In the genomic region with DNA sequence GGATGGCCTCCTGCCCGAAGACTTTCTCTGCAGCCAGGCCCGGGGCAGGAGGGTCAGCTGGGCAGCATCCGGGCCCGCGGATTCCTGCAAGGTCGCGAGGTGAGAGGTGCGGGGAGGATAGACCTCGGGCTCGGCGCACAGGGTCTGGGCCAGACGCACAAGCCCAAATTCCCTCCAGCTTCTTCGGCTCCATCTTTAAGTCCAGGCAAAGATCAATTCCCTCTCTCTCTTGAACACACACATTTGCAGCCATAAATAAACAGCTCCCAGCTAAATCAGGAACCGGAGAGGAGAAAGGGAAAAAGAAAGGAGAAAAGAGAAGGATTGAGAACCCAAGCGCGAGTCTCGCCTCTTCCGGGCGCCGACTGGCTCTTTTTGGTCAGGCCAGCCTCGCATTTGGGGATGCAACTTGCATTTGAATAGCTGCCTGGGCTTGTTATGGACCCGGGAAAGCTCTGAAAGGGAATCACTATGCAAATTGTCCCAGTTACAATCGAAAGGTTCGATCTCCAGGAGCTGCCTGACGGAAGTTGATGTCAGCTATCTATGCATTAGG, we compare ENCODE assay signal across 10 cellular contexts. TPM values are rescaled to one million over a fixed set of nuclear protein-coding genes. Genes with fewer than 3 reads are reported as not detected.
DNase-seq lines count a peak whose midpoint lies in the region; ATAC-seq, FAIRE-seq and TF ChIP-seq lines count a peak whose summit lies in the region.
"Had no signal": no experiment of that assay in that cellular context is flagged by ENCODE, and none has a peak within 500 bp of the region (broad histone marks: within the 10 kb centered on the region; RNA-seq: fewer than 3 reads in every experiment).

No MANE protein-coding gene starts in this region.

- DNase-seq in activated CD4-positive, alpha-beta T cell treated with anti-CD3 and anti-CD28 coated beads for 48 hours, result peak; percentile 12
- DNase-seq in activated CD4-positive, alpha-beta T cell treated with anti-CD3 and anti-CD28 coated beads, Interleukin-2, amount 50 U/mL, for 4 hours, result no peak
- no peak for DNase-seq in GM12878 (ENCODE audit: low read depth, low spot score)
- peak in 2 of 3 donors; percentile 65 to 70 for DNase-seq in right lobe of liver
- DNase-seq in testis, result no peak
- DNase-seq in NCI-H524 treated with DMSO at 0.1 percent for 48 hours (lab: John Stamatoyannopoulos, UW), result no peak
- DNase-seq in SW 1271 (lab: John Stamatoyannopoulos, UW), result no peak
- no peak for DNase-seq in GM13976 (ENCODE audit: low spot score)
- DNase-seq: ACHN, NCI-H226 had no signal

- H3K27me3 ChIP-seq in GM12878 (replicated peaks in 1 of 2; ENCODE audit: control insufficient read depth in 2 of 2, insufficient read depth in 2 of 2, low read length in 1 of 2), result peaks cover 18 to 40% of the 10 kb centered on the region in 2 experiments
- H3K27me3 ChIP-seq in right lobe of liver, result no peaks in the 10 kb centered on the region
- H3K27me3 ChIP-seq in testis, result no peaks in the 10 kb centered on the region

- no peak overlapping the region for H3K27ac ChIP-seq in GM12878 (ENCODE audit: control insufficient read depth, insufficient read depth)
- H3K27ac ChIP-seq in right lobe of liver, result peak overlapping the region; percentile 86 to 99 (median 98)
- no peak overlapping the region for H3K27ac ChIP-seq in testis

- H3K36me3 ChIP-seq in GM12878 (ENCODE audit: control insufficient read depth in 2 of 2, insufficient read depth in 2 of 2, low read length in 1 of 2) (no peaks in the 10 kb centered on the region), right lobe of liver (no peaks in the 10 kb centered on the region), testis (ENCODE audit: low read depth, missing control alignments) (no peaks in the 10 kb centered on the region)

- in situ Hi-C loops in GM12878 (cut with MboI), result no loop called here
- in situ Hi-C loops in GM13976 (cut with MboI; ENCODE audit: low sequenced_read_pairs, unreplicated experiment), result no loop called here

- TF ChIP-seq CTCF in GM12878 (IDR thresholded peaks at IDR 0.05 in 2 of 3, conservative IDR thresholded peaks at IDR 0.05 in 1 of 3; ENCODE audit: control insufficient read depth in 2 of 3, extremely low read depth in 1 of 3, insufficient read depth in 1 of 3, low read depth in 3 of 3, low read length in 3 of 3) (no peak), right lobe of liver (IDR thresholded peaks at IDR 0.05) (no peak), testis (IDR thresholded peaks at IDR 0.05) (no peak), GM13976 (IDR thresholded peaks at IDR 0.05; ENCODE audit: borderline replicate concordance, control extremely low read depth, extremely low read depth, insufficient read depth, missing control alignments) (no peak)

- SMC1A ChIA-PET in GM12878 (lab: Charles Lee; ENCODE audit: uncharacterized antibody, unreplicated experiment), result no interaction called here

- H3K4me1 ChIP-seq in GM12878 (ENCODE audit: control insufficient read depth, insufficient read depth, low read length) (no peaks in the 10 kb centered on the region), right lobe of liver (peaks cover 0 to 40% (median 11%) of the 10 kb centered on the region in 4 donors), testis (peaks cover 12% of the 10 kb centered on the region)

- peak overlapping the region; percentile 13; the same call in 1 of the 2 replicates for H3K4me2 ChIP-seq in GM12878 (ENCODE audit: control insufficient read depth, insufficient read depth)

- intact Hi-C loops in GM12878 (cut with micrococcal nuclease; ENCODE audit: unreplicated experiment), result no loop called here
- intact Hi-C loops in right lobe of liver (cut with DNase I), result no loop called here
- intact Hi-C loops in testis (cut with DNase I; ENCODE audit: low total_unique reads), result no loop called here

- H3K9me3 ChIP-seq in GM12878 (replicated peaks; ENCODE audit: control insufficient read depth, insufficient read depth, low read length) (no peaks in the 10 kb centered on the region; the same call in 2 of the 3 replicates), right lobe of liver (no peaks in the 10 kb centered on the region), testis (no peaks in the 10 kb centered on the region)

- H2AFZ ChIP-seq in GM12878 (ENCODE audit: control insufficient read depth, low read depth, low read length), result no peak overlapping the region

- H3K79me2 ChIP-seq in GM12878 (ENCODE audit: control insufficient read depth, insufficient read depth, low read length), result no peaks in the 10 kb centered on the region

- no peak overlapping the region for H3K4me3 ChIP-seq in GM12878
- H3K4me3 ChIP-seq in right lobe of liver, result peak overlapping the region; percentile 29 to 68 (median 63)
- H3K4me3 ChIP-seq in testis, result peak overlapping the region; percentile 35 to 57

- no TSS peak for BruUV-seq in GM12878 (replicated peaks; lab: Mats Ljungman, UMichigan)

- H3K9ac ChIP-seq in GM12878 (ENCODE audit: control insufficient read depth, insufficient read depth, low read length), result no peak overlapping the region

- TF ChIP-seq POLR2A in GM12878 (IDR thresholded peaks at IDR 0.05; ENCODE audit: low read depth, low read length) (no peak), right lobe of liver (IDR thresholded peaks at IDR 0.05) (no peak), testis (IDR thresholded peaks at IDR 0.05) (no peak)

- POLR2A ChIA-PET in GM12878 (lab: Charles Lee), result no interaction called here

- TF ChIP-seq EP300 in GM12878 (IDR thresholded peaks at IDR 0.05; ENCODE audit: borderline replicate concordance in 1 of 2, control insufficient read depth in 1 of 2, low read depth in 2 of 2, low read length in 2 of 2), result no peak

- no peaks in the 10 kb centered on the region for H4K20me1 ChIP-seq in GM12878 (ENCODE audit: control insufficient read depth, insufficient read depth)

- RAD21 ChIA-PET in GM12878 (lab: Charles Lee; ENCODE audit: unreplicated experiment), result no interaction called here

- CTCF ChIA-PET in GM12878 (lab: Yijun Ruan, JAX), result interaction anchor here (1.1 kb wide), 1 partner anchor 25 kb away, joined by 3 read pairs; no protein-coding TSS in a partner anchor

- no peak for TF ChIP-seq RAD21 in GM12878 (IDR thresholded peaks at IDR 0.05; ENCODE audit: insufficient read depth, low read depth, low read length)

- WGBS in GM12878 (ENCODE audit: insufficient coverage, insufficient replicate concordance, low lambda C conversion rate, missing lambda C conversion rate), result 2% methylated on average over 25 of the region's 25 CpGs
- WGBS in right lobe of liver (ENCODE audit: insufficient coverage, low coverage, low lambda C conversion rate, missing lambda C conversion rate), result 2% methylated on average over 18 of the region's 25 CpGs
- 2 to 7% methylated on average over 25 of the region's 25 CpGs for WGBS in testis, 2 donors

- ATAC-seq in GM12878 (no peak), right lobe of liver (peak; percentile 6 to 25 (median 17))

- no peak for FAIRE-seq in GM12878 (lab: Jason Lieb, UNC)

TF ChIP-seq in GM12878, 131 proteins besides CTCF, POLR2A, EP300 and RAD21:
- TF ChIP-seq EZH2 (IDR thresholded peaks at IDR 0.05; ENCODE audit: borderline replicate concordance, control insufficient read depth, low read depth, low read length) (0 out of 2 replicates have a peak, but pooled peaks have one; percentile 79), CBFB (IDR thresholded peaks at IDR 0.05; ENCODE audit: low read depth) (no peak)
TF ChIP-seq in GM12878: peak in this region for 1.

RNA-seq across cellular contexts. Expression of a gene that starts 14.5 kb away (rescaled TPM):
- not detected in 2 replicates for total RNA-seq in GM12878 (2013; cell fraction: nucleolus; rRNA removed)
- total RNA-seq in GM12878 (2014; rRNA removed) (not detected in 2 replicates), GM12878 (2014; rRNA removed; fragmentation: Illumina TruSeq; extraction: Trizol) (not detected in 2 replicates), GM12878 (2021) (0.11 and 0.28 TPM in 2 replicates), right lobe of liver (10 to 100 TPM; 41.3 to 58.2 (median 52.5) TPM), testis (1 to 10 TPM; 3.4 to 10.0 TPM)
- polyA plus RNA-seq in GM12878 (2011; ENCODE audit: low read depth), result not detected
- polyA plus RNA-seq in GM12878 (2011; rRNA removed) (not detected in 2 replicates), GM12878 (2014; fragmentation: Illumina TruSeq; extraction: Trizol) (not detected in 2 replicates), GM12878 (2014; fragmentation: Nextera tagmentation; extraction: Ambion mirVana) (not detected), GM12878 (2014; rRNA removed) (not detected in 2 replicates), GM12878 (2016; fragmentation: Nextera tagmentation; extraction: Ambion mirVana) (not detected), testis (ENCODE audit: insufficient read depth, low read depth, low replicate concordance) (3.6 TPM)
- polyA plus RNA-seq in GM12878 (2011; cell fraction: cytosol; rRNA removed), result not detected in 2 replicates
- polyA plus RNA-seq in GM12878 (2011; cell fraction: nucleus; rRNA removed), result not detected in 2 replicates
- polyA plus RNA-seq in GM12878 (2012), result not detected in 2 replicates
- polyA minus RNA-seq in GM12878 (2011; rRNA and poly(A)+ RNA removed), result not detected in 2 replicates
- not detected in 2 replicates for polyA minus RNA-seq in GM12878 (2011; cell fraction: cytosol; rRNA and poly(A)+ RNA removed)
- polyA minus RNA-seq in GM12878 (2011; cell fraction: nucleus; rRNA and poly(A)+ RNA removed), result not detected in 2 replicates

Comparison
In these comparisons a context has a peak if more than half of its experiments do, and no peak if none do; other contexts are left out.
1. DNase-seq: peak in activated CD4-positive, alpha-beta T cell treated with anti-CD3 and anti-CD28 coated beads for 48 hours (single experiment) and right lobe of liver (2 of 3); none in activated CD4-positive, alpha-beta T cell treated with anti-CD3 and anti-CD28 coated beads, Interleukin-2, amount 50 U/mL, for 4 hours (0 of 2), GM12878 (single experiment), testis (single experiment), NCI-H524 treated with DMSO at 0.1 percent for 48 hours (single experiment), SW 1271 (0 of 2) and GM13976 (single experiment).
2. H3K27ac ChIP-seq: peak in right lobe of liver (3 of 3); none in GM12878 (single experiment) and testis (0 of 2).